ENCODE assay signal across 9 cellular contexts in the genomic region with DNA sequence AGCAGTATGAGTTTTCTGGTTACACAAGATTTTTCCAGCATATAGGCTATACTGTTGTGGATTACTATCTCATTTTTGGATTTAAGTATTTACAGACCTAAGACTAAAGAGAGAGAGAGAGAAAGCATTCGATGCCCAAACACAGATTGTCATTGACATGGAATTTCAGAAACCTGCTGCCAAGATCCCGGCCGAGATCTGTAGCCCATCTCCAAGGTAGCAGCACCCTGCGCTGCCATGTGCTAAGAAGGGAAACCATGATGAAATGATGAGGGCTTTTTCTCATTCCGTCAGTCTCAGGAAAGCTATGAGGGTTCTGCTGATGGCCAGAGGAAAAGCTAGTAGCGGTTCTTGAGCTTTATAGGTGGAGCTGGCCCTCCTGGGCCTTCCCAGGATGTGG.
"Had no signal": no experiment of that assay in that cellular context is flagged by ENCODE, and none has a peak within 500 bp of the region (broad histone marks: within the 10 kb centered on the region; RNA-seq: fewer than 3 reads in every experiment).

No MANE protein-coding gene starts in this region.

- H3K27ac Mint-ChIP-seq: H9, IgD-negative memory B cell had no signal

- H3K36me3 Mint-ChIP-seq: IgD-negative memory B cell had no signal

- H3K4me3 Mint-ChIP-seq: H9, IgD-negative memory B cell had no signal

- H2AFZ ChIP-seq: GM23248 had no signal

- DNase-seq: GM23248, GOT3, H9, HCEC 1CT, KBM-7 had no signal

- H3K4me3 ChIP-seq: GM23248 had no signal

- H3K27ac ChIP-seq: GM23248, HL-60 had no signal

- H3K9ac ChIP-seq: GM23248 had no signal

- FAIRE-seq: H54, HepG2 had no signal

- ATAC-seq: HepG2 had no signal

- H3K4me1 Mint-ChIP-seq: IgD-negative memory B cell had no signal
